In genomic region chr14:68253878-68254528, GRCh38 we compare ENCODE assay signal across 24 cellular contexts.
DNase-seq lines count a peak whose midpoint lies in the region; ATAC-seq, FAIRE-seq and TF ChIP-seq lines count a peak whose summit lies in the region.
"Had no signal": no experiment of that assay in that cellular context is flagged by ENCODE, and none has a peak within 500 bp of the region (broad histone marks: within the 10 kb centered on the region; RNA-seq: fewer than 3 reads in every experiment).

No MANE protein-coding gene starts in this region.

- H3K36me3 ChIP-seq in HCT116 (ENCODE audit: control insufficient read depth in 1 of 2, insufficient read depth in 2 of 2, low read length in 2 of 2) (no peaks in the 10 kb centered on the region), urinary bladder (ENCODE audit: insufficient read depth) (no peaks in the 10 kb centered on the region), brain microvascular endothelial cell (replicated peaks) (no peaks in the 10 kb centered on the region)
- H3K36me3 ChIP-seq: ovary, right atrium auricular region had no signal

- no TSS peak for BruUV-seq in HCT116 (replicated peaks; lab: Mats Ljungman, UMichigan)

- H3K27ac ChIP-seq in HCT116 (ENCODE audit: low read depth, low read length) (peak overlapping the region; percentile 100; the same call in 1 of the 2 replicates), urinary bladder (ENCODE audit: low read depth) (peak overlapping the region; percentile 59), brain microvascular endothelial cell (no peak overlapping the region)
- H3K27ac ChIP-seq: right atrium auricular region had no signal

- no peak overlapping the region for H3K4me2 ChIP-seq in HCT116 (ENCODE audit: low read length)

- CTCF ChIA-PET in HCT116 (lab: Charles Lee): interaction anchor here (1.3 kb wide), 1 partner anchor 571 kb away, joined by 3 read pairs; no protein-coding TSS in a partner anchor

- H3K27me3 ChIP-seq in HCT116 (ENCODE audit: insufficient read depth, low read length) (no peaks in the 10 kb centered on the region), brain microvascular endothelial cell (replicated peaks) (no peaks in the 10 kb centered on the region)
- H3K27me3 ChIP-seq: ovary, right atrium auricular region had no signal

- TF ChIP-seq POLR2A in HCT116 (IDR thresholded peaks at IDR 0.05; ENCODE audit: borderline replicate concordance, extremely low read depth, insufficient read depth, insufficient read length): no peak

- TF ChIP-seq RAD21 in HCT116 (IDR thresholded peaks at IDR 0.05; ENCODE audit: low read depth): no peak

- peaks cover 53 to 79% (median 64%) of the 10 kb centered on the region in 3 donors for H3K4me1 Mint-ChIP-seq in naive B cell

- peaks cover 0 to 4% of the 10 kb centered on the region in 2 donors for H3K36me3 Mint-ChIP-seq in naive B cell
- H3K36me3 Mint-ChIP-seq: activated naive CD8-positive, alpha-beta T cell treated with anti-CD3 and anti-CD28 coated beads, Interleukin-2, amount 10 ng/mL, durations not matched to agents 7 days and 5 days had no signal

- H3K79me2 ChIP-seq in HCT116 (ENCODE audit: insufficient read depth, low read length): no peaks in the 10 kb centered on the region

- peaks cover 65 to 77% of the 10 kb centered on the region in 2 experiments for H3K4me1 ChIP-seq in HCT116 (ENCODE audit: control insufficient read depth in 1 of 2, insufficient read depth in 2 of 2, low read length in 2 of 2)
- H3K4me1 ChIP-seq in urinary bladder (ENCODE audit: insufficient read depth): peaks cover 4% of the 10 kb centered on the region

- H3K9me3 Mint-ChIP-seq in naive B cell: no peaks in the 10 kb centered on the region
- H3K9me3 Mint-ChIP-seq: activated CD4-positive, alpha-beta memory T cell treated with anti-CD3 and anti-CD28 coated beads, Interleukin-2, amount 10 ng/mL, durations not matched to agents 7 days and 5 days; activated naive CD8-positive, alpha-beta T cell treated with anti-CD3 and anti-CD28 coated beads, Interleukin-2, amount 10 ng/mL, durations not matched to agents 7 days and 5 days had no signal

- H3K27me3 Mint-ChIP-seq in naive B cell: no peaks in the 10 kb centered on the region
- H3K27me3 Mint-ChIP-seq: activated CD4-positive, alpha-beta memory T cell treated with anti-CD3 and anti-CD28 coated beads, Interleukin-2, amount 10 ng/mL, durations not matched to agents 7 days and 5 days; activated naive CD8-positive, alpha-beta T cell treated with anti-CD3 and anti-CD28 coated beads, Interleukin-2, amount 10 ng/mL, durations not matched to agents 7 days and 5 days had no signal

- TF ChIP-seq CTCF in HCT116 (IDR thresholded peaks at IDR 0.05 in 2 of 3, conservative IDR thresholded peaks at IDR 0.05 in 1 of 3; ENCODE audit: borderline replicate concordance in 1 of 3, insufficient read depth in 1 of 3, low read depth in 2 of 3, low read length in 2 of 3): no peak
- TF ChIP-seq CTCF in brain microvascular endothelial cell (IDR thresholded peaks at IDR 0.05; ENCODE audit: low read depth, low read length, missing control alignments): no peak

- no peak overlapping the region for H3K9ac ChIP-seq in HCT116 (ENCODE audit: low read length)

- H3K4me3 ChIP-seq in HCT116 (replicated peaks in 1 of 2; ENCODE audit: low read depth in 1 of 2, low read length in 2 of 2): no peak overlapping the region
- no peak overlapping the region for H3K4me3 ChIP-seq in urinary bladder (ENCODE audit: low read depth, low read length)
- H3K4me3 ChIP-seq in brain microvascular endothelial cell (ENCODE audit: low read depth, low read length): no peak overlapping the region
- H3K4me3 ChIP-seq: ovary, right atrium auricular region had no signal

- RAD21 ChIA-PET in HCT116 (lab: Charles Lee; ENCODE audit: low non-redundant PET in 1 of 2, low total read pairs in 2 of 2, uncharacterized antibody in 2 of 2, unreplicated experiment in 2 of 2): no interaction called here

- peak; percentile 29 for FAIRE-seq in TTC549 (lab: Jason Lieb, UNC)

- no peaks in the 10 kb centered on the region for H4K20me1 ChIP-seq in HCT116 (ENCODE audit: insufficient read depth)

- H2AFZ ChIP-seq in HCT116 (ENCODE audit: low read depth, low read length, poor library complexity, severe bottlenecking): no peak overlapping the region

- ATAC-seq in HCT116 (no peak), naive B cell (ENCODE audit: low read depth in 2 of 2) (no peak), HG02981 (IDR thresholded peaks at IDR 0.05; ENCODE audit: unreplicated experiment) (no peak), GM18511 (IDR thresholded peaks at IDR 0.05; ENCODE audit: unreplicated experiment) (no peak)
- ATAC-seq: left cardiac atrium; stimulated activated naive CD8-positive, alpha-beta T cell treated with anti-CD3 and anti-CD28 coated beads, Interleukin-15, Interleukin-2, amounts not matched to agents 100 U/mL and 50 U/mL, for 24 hours had no signal

- POLR2A ChIA-PET in HCT116 (lab: Charles Lee): no interaction called here

- no peaks in the 10 kb centered on the region for H3K9me2 ChIP-seq in HCT116 (ENCODE audit: insufficient read depth)

- no peaks in the 10 kb centered on the region for H3K9me3 ChIP-seq in HCT116 (ENCODE audit: control insufficient read depth in 1 of 2, insufficient read depth in 1 of 2, low read depth in 1 of 2, low read length in 2 of 2)
- H3K9me3 ChIP-seq: ovary, right atrium auricular region had no signal

- intact Hi-C loops in HCT116 (cut with micrococcal nuclease): loop anchor here (5.0 to 10.0 kb wide), 3 partner anchors 111 to 431 kb away; no protein-coding TSS in a partner anchor

- WGBS in urinary bladder: 50% methylated on average over 2 of the region's 2 CpGs

- in situ Hi-C loops in brain microvascular endothelial cell (cut with HindIII; ENCODE audit: low pct_ligation_motif_present, low sequenced_read_pairs): no loop called here

- H3K4me3 Mint-ChIP-seq in naive B cell: peak overlapping the region in 1 of 8 donors; percentile 47
- H3K4me3 Mint-ChIP-seq: activated CD4-positive, alpha-beta memory T cell treated with anti-CD3 and anti-CD28 coated beads, Interleukin-2, amount 10 ng/mL, durations not matched to agents 7 days and 5 days; activated naive CD8-positive, alpha-beta T cell treated with anti-CD3 and anti-CD28 coated beads, Interleukin-2, amount 10 ng/mL, durations not matched to agents 7 days and 5 days had no signal

- peak overlapping the region in 5 of 6 donors; percentile 36 to 87 (median 61) for H3K27ac Mint-ChIP-seq in naive B cell
- H3K27ac Mint-ChIP-seq: activated CD4-positive, alpha-beta memory T cell treated with anti-CD3 and anti-CD28 coated beads, Interleukin-2, amount 10 ng/mL, durations not matched to agents 7 days and 5 days; activated naive CD8-positive, alpha-beta T cell treated with anti-CD3 and anti-CD28 coated beads, Interleukin-2, amount 10 ng/mL, durations not matched to agents 7 days and 5 days had no signal

- no peak for DNase-seq in HCT116 (ENCODE audit: low read depth, low spot score)
- no peak for DNase-seq in naive B cell
- no peak for DNase-seq in brain microvascular endothelial cell
- DNase-seq: activated CD4-positive, alpha-beta memory T cell treated with anti-CD3 and anti-CD28 coated beads, Interleukin-2, amount 10 ng/mL, durations not matched to agents 7 days and 5 days; activated effector memory CD4-positive, alpha-beta T cell treated with anti-CD3 and anti-CD28 coated beads, Interleukin-2, amount 50 U/mL, for 16 hours; activated naive CD8-positive, alpha-beta T cell treated with anti-CD3 and anti-CD28 coated beads, Interleukin-2, amount 10 ng/mL, durations not matched to agents 7 days and 5 days; DND-41; H7; left cardiac atrium; NCI-H1417; NCI-H2081 treated with DMSO at 0.1 percent for 48 hours; NCI-H345; NCI-H748 treated with DMSO at 0.1 percent for 48 hours; ovary; Right ventricle myocardium superior; stimulated activated CD4-positive, alpha-beta T cell treated with anti-CD3 and anti-CD28 coated beads, Interleukin-12 subunit alpha, Interleukin-12 subunit beta, amount 100 ng/mL, for 4 hours; stimulated activated CD4-positive, alpha-beta T cell treated with anti-CD3 and anti-CD28 coated beads, Interleukin-4, amount 100 ng/mL, for 24 hours; stimulated activated naive CD8-positive, alpha-beta T cell treated with anti-CD3 and anti-CD28 coated beads, Interleukin-15, Interleukin-2, amounts not matched to agents 100 U/mL and 50 U/mL, for 24 hours; T1000 had no signal

TF ChIP-seq in HCT116, 20 proteins besides CTCF, POLR2A, EP300 and RAD21 (continues in another document):
- no peak for TF ChIP-seq CBX3 (IDR thresholded peaks at IDR 0.05; ENCODE audit: low read depth)
- TF ChIP-seq, protein P1, sequence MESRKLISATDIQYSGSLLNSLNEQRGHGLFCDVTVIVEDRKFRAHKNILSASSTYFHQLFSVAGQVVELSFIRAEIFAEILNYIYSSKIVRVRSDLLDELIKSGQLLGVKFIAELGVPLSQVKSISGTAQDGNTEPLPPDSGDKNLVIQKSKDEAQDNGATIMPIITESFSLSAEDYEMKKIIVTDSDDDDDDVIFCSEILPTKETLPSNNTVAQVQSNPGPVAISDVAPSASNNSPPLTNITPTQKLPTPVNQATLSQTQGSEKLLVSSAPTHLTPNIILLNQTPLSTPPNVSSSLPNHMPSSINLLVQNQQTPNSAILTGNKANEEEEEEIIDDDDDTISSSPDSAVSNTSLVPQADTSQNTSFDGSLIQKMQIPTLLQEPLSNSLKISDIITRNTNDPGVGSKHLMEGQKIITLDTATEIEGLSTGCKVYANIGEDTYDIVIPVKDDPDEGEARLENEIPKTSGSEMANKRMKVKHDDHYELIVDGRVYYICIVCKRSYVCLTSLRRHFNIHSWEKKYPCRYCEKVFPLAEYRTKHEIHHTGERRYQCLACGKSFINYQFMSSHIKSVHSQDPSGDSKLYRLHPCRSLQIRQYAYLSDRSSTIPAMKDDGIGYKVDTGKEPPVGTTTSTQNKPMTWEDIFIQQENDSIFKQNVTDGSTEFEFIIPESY (IDR thresholded peaks at IDR 0.05; ENCODE audit: extremely low read depth, insufficient replicate concordance, low read length): no peak
- TF ChIP-seq EZH2phosphoT487 (IDR thresholded peaks at IDR 0.05; ENCODE audit: borderline replicate concordance): no peak
- no peak for TF ChIP-seq EGR1 (IDR thresholded peaks at IDR 0.05; ENCODE audit: low read depth)
- TF ChIP-seq SRF (IDR thresholded peaks at IDR 0.05; ENCODE audit: low read depth): no peak
- no peak for TF ChIP-seq ATF3 (IDR thresholded peaks at IDR 0.05)
- no peak for TF ChIP-seq TCF7L2 (IDR thresholded peaks at IDR 0.05; ENCODE audit: borderline replicate concordance, extremely low read depth, insufficient read depth, insufficient read length)
- TF ChIP-seq SIN3A (IDR thresholded peaks at IDR 0.05; ENCODE audit: low read depth): no peak
- TF ChIP-seq CEBPB (IDR thresholded peaks at IDR 0.05; ENCODE audit: low read depth): no peak
- TF ChIP-seq EZH2 (IDR thresholded peaks at IDR 0.05): no peak
- no peak for TF ChIP-seq POLR2AphosphoS5 (IDR thresholded peaks at IDR 0.05; ENCODE audit: low read depth, low read length)
- no peak for TF ChIP-seq YY1 (IDR thresholded peaks at IDR 0.05; ENCODE audit: extremely low read depth, insufficient replicate concordance, low read depth, low read length)
